Comparison of ENCODE assay signal across 15 cellular contexts in the genomic region with DNA sequence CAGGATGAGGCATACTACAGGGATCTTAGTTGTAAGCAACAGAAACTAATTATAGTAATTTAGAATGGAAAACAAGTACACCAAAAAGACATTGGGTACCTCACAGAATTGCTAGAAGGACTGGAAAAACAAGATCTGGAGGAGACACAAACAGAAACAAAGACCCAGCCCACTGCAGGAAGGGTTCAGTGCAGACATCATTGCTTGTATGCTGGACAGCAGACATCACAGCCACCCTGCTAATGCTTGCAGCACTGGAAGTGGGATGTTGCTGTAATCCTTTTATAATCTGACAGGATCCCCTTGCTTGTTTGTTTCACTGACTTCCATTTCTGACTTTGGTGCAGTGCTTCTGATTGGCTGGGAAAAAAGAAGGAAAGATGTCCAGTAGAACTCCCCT.
DNase-seq lines count a peak whose midpoint lies in the region; ATAC-seq and TF ChIP-seq lines count a peak whose summit lies in the region.
"Had no signal": no experiment of that assay in that cellular context is flagged by ENCODE, and none has a peak within 500 bp of the region (broad histone marks: within the 10 kb centered on the region; RNA-seq: fewer than 3 reads in every experiment).

No MANE protein-coding gene starts in this region.

- intact Hi-C loops in PC-3 (cut with micrococcal nuclease) = no loop called here
- intact Hi-C loops in tibial artery (cut with DNase I; ENCODE audit: low total_unique reads) = no loop called here

- TF ChIP-seq CTCF in HEK293 (tag by site-specific recombination; IDR thresholded peaks at IDR 0.05) (no peak), PC-3 (conservative IDR thresholded peaks at IDR 0.05; ENCODE audit: low read depth, low read length) (no peak), tibial artery (IDR thresholded peaks at IDR 0.05) (no peak)

- DNase-seq in NCI-H82 (lab: John Stamatoyannopoulos, UW) (peak; percentile 18), NCI-H82 treated with DMSO at 0.1 percent for 48 hours (lab: John Stamatoyannopoulos, UW; ENCODE audit: unreplicated experiment) (no peak), PC-3 (peak; percentile 52), tibial artery (no peak), NCI-H1105 treated with DMSO at 0.1 percent for 48 hours (lab: John Stamatoyannopoulos, UW) (no peak)
- DNase-seq: CD8-positive, alpha-beta memory T cell; COR-L47; DMS 273 treated with DMSO at 0.1 percent for 48 hours; DMS79; GOT3; H7 had no signal

- no peaks in the 10 kb centered on the region for H3K9me3 ChIP-seq in HEK293 (ENCODE audit: control insufficient read depth, insufficient read depth, low read depth, low read length)
- H3K9me3 ChIP-seq in PC-3 (ENCODE audit: low read length) = no peaks in the 10 kb centered on the region
- no peaks in the 10 kb centered on the region for H3K9me3 ChIP-seq in tibial artery

- H3K4me1 ChIP-seq in HEK293 (ENCODE audit: control insufficient read depth, insufficient read depth, low read length) (no peaks in the 10 kb centered on the region), PC-3 (ENCODE audit: insufficient read depth, low read length) (no peaks in the 10 kb centered on the region), tibial artery (no peaks in the 10 kb centered on the region)

- H3K27me3 ChIP-seq in PC-3 (ENCODE audit: low read length) = peaks cover 31% of the 10 kb centered on the region
- H3K27me3 ChIP-seq in tibial artery = peaks cover 0 to 12% of the 10 kb centered on the region in 2 donors
- H3K27me3 ChIP-seq: BLaER1 treated with 17β-estradiol and CSF1 and Interleukin-3, amounts not matched to agents 10 nM and 100 nM had no signal

- H3K4me3 ChIP-seq in HEK293 (ENCODE audit: low read depth, low read length) = no peak overlapping the region
- no peak overlapping the region for H3K4me3 ChIP-seq in PC-3 (ENCODE audit: low read length)
- no peak overlapping the region for H3K4me3 ChIP-seq in tibial artery
- H3K4me3 ChIP-seq: BLaER1 treated with 17β-estradiol and CSF1 and Interleukin-3, amounts not matched to agents 10 nM and 100 nM; GM12878 had no signal

- BruUV-seq in PC-3 (replicated peaks; lab: Mats Ljungman, UMichigan) = no TSS peak

- CTCF ChIA-PET in HEK293 (lab: Yijun Ruan, JAX) (no interaction called here), PC-3 (lab: Charles Lee) (no interaction called here)

- no peaks in the 10 kb centered on the region for H3K79me2 ChIP-seq in PC-3 (ENCODE audit: low read length)

- peak; percentile 13; the same call in 1 of the 2 replicates for ATAC-seq in PC-3
- ATAC-seq: GM12878, HCT116 had no signal

- H3K9me2 ChIP-seq in PC-3 (replicated peaks; ENCODE audit: low read length) = no peaks in the 10 kb centered on the region

- no peaks in the 10 kb centered on the region for H4K20me1 ChIP-seq in PC-3 (ENCODE audit: low read length)
- H4K20me1 ChIP-seq: BLaER1 treated with 17β-estradiol and CSF1 and Interleukin-3, amounts not matched to agents 10 nM and 100 nM had no signal

- POLR2A ChIA-PET in HEK293 (lab: Yijun Ruan, JAX) (no interaction called here), PC-3 (lab: Charles Lee; ENCODE audit: unreplicated experiment) (no interaction called here)

- no peak overlapping the region for H3K9ac ChIP-seq in PC-3 (ENCODE audit: low read length)
- H3K9ac ChIP-seq: BLaER1 treated with 17β-estradiol and CSF1 and Interleukin-3, amounts not matched to agents 10 nM and 100 nM had no signal

- H3K27ac ChIP-seq in HEK293 (ENCODE audit: extremely low read depth, low read depth, low read length) (no peak overlapping the region), PC-3 (ENCODE audit: low read length) (no peak overlapping the region), tibial artery (no peak overlapping the region)
- H3K27ac ChIP-seq: BLaER1 treated with 17β-estradiol and CSF1 and Interleukin-3, amounts not matched to agents 10 nM and 100 nM had no signal

- H2AFZ ChIP-seq in PC-3 (ENCODE audit: low read length) = no peak overlapping the region

- H3F3A ChIP-seq in PC-3 (ENCODE audit: low read length, unreplicated experiment) = no peaks in the 10 kb centered on the region

- H3K4me2 ChIP-seq in PC-3 (ENCODE audit: low read length) = no peak overlapping the region
- H3K4me2 ChIP-seq: BLaER1 treated with 17β-estradiol and CSF1 and Interleukin-3, amounts not matched to agents 10 nM and 100 nM had no signal

- H3K36me3 ChIP-seq in HEK293 (ENCODE audit: control insufficient read depth in 2 of 2, insufficient read depth in 1 of 2, low read length in 2 of 2) (no peaks in the 10 kb centered on the region), PC-3 (ENCODE audit: low read depth, low read length) (no peaks in the 10 kb centered on the region), tibial artery (no peaks in the 10 kb centered on the region)
- H3K36me3 ChIP-seq: BLaER1 treated with 17β-estradiol and CSF1 and Interleukin-3, amounts not matched to agents 10 nM and 100 nM had no signal

TF ChIP-seq in HEK293, 187 proteins besides CTCF, POLR2A, EP300 and RAD21:
- no peak for TF ChIP-seq ZNF530 (tag by site-specific recombination; IDR thresholded peaks at IDR 0.05; ENCODE audit: low read depth)
- TF ChIP-seq, protein P1, sequence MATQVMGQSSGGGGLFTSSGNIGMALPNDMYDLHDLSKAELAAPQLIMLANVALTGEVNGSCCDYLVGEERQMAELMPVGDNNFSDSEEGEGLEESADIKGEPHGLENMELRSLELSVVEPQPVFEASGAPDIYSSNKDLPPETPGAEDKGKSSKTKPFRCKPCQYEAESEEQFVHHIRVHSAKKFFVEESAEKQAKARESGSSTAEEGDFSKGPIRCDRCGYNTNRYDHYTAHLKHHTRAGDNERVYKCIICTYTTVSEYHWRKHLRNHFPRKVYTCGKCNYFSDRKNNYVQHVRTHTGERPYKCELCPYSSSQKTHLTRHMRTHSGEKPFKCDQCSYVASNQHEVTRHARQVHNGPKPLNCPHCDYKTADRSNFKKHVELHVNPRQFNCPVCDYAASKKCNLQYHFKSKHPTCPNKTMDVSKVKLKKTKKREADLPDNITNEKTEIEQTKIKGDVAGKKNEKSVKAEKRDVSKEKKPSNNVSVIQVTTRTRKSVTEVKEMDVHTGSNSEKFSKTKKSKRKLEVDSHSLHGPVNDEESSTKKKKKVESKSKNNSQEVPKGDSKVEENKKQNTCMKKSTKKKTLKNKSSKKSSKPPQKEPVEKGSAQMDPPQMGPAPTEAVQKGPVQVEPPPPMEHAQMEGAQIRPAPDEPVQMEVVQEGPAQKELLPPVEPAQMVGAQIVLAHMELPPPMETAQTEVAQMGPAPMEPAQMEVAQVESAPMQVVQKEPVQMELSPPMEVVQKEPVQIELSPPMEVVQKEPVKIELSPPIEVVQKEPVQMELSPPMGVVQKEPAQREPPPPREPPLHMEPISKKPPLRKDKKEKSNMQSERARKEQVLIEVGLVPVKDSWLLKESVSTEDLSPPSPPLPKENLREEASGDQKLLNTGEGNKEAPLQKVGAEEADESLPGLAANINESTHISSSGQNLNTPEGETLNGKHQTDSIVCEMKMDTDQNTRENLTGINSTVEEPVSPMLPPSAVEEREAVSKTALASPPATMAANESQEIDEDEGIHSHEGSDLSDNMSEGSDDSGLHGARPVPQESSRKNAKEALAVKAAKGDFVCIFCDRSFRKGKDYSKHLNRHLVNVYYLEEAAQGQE (tag by site-specific recombination; IDR thresholded peaks at IDR 0.05) = peak; percentile 81

Comparison
In these comparisons a context has a peak if more than half of its experiments do, and no peak if none do; other contexts are left out.
1. DNase-seq: peak in NCI-H82 (single experiment) and PC-3 (single experiment); none in NCI-H82 treated with DMSO at 0.1 percent for 48 hours (single experiment), tibial artery (0 of 2) and NCI-H1105 treated with DMSO at 0.1 percent for 48 hours (single experiment).